ENCODE assay signal across 35 cellular contexts in the genomic region with DNA sequence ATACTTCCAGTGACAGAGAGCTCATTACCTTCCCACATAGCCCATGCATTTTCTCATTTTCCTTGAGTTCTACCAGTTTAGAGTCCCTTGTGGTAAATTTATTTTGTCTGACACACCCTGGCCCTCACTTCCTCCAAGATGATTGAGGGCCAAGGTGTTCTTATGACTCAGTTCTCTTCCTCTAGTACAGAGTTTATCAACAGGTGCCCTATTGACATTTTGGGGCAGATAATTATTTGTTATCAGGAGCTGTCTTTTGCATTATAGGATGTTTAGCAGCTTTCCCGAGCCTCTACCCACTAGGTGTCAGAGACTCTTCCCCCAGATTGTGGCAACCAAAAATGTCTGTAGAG. TPM values are rescaled to one million over a fixed set of nuclear protein-coding genes. Genes with fewer than 3 reads are reported as not detected.
"Had no signal": no experiment of that assay in that cellular context is flagged by ENCODE, and none has a peak within 500 bp of the region (broad histone marks: within the 10 kb centered on the region; RNA-seq: fewer than 3 reads in every experiment).

No MANE protein-coding gene starts in this region.

- H3K27me3 ChIP-seq: ovary, right atrium auricular region, right lobe of liver, stomach, testis, thyroid gland, uterus had no signal

- ATAC-seq: mucosa of descending colon; natural killer cell treated with Interleukin-12 subunit alpha and Interleukin-12 subunit beta and Interleukin-15 and Interleukin-18, amount 100 ng/mL, for 72 hours; right lobe of liver; stimulated activated naive CD8-positive, alpha-beta T cell treated with anti-CD3 and anti-CD28 coated beads, Interleukin-15, Interleukin-2, amounts not matched to agents 100 U/mL and 50 U/mL, for 24 hours had no signal

- H3K9me3 Mint-ChIP-seq: memory B cell; natural killer cell treated with Interleukin-12 subunit alpha and Interleukin-12 subunit beta and Interleukin-15 and Interleukin-18, amount 100 ng/mL, for 72 hours; stimulated activated naive B cell treated with anti-CD40 and anti-IgM and Interleukin-4, amounts not matched to agents 10 μg/mL and 1 μg/mL and 100 μg/mL, for 72 hours had no signal

- DNase-seq: hypothalamus; immature natural killer cell; left ventricle myocardium inferior; mucosa of descending colon; naive thymus-derived CD4-positive, alpha-beta T cell; ovary; right lobe of liver; stimulated activated CD4-positive, alpha-beta T cell treated with anti-CD3 and anti-CD28 coated beads, Interleukin-1b, Interleukin-23, amount 100 ng/mL, for 48 hours; stimulated activated CD4-positive, alpha-beta T cell treated with anti-CD3 and anti-CD28 coated beads, Interleukin-2, amount 100 ng/mL, for 48 hours; stimulated activated CD4-positive, alpha-beta T cell treated with anti-CD3 and anti-CD28 coated beads, Interleukin-4, amount 100 ng/mL, for 4 hours; stimulated activated CD8-positive, alpha-beta memory T cell treated with anti-CD3 and anti-CD28 coated beads, Interleukin-4, amount 100 ng/mL, for 48 hours; stimulated activated naive B cell treated with anti-CD40 and anti-IgM and Interleukin-4, amounts not matched to agents 10 μg/mL and 1 μg/mL and 100 μg/mL, for 72 hours; stimulated activated naive CD8-positive, alpha-beta T cell treated with anti-CD3 and anti-CD28 coated beads, Interleukin-15, Interleukin-2, amounts not matched to agents 100 U/mL and 50 U/mL, for 24 hours; stomach; testis; thyroid gland; transverse colon; uterus had no signal

- H3K4me3 Mint-ChIP-seq: immature natural killer cell; memory B cell; naive thymus-derived CD4-positive, alpha-beta T cell; natural killer cell treated with Interleukin-12 subunit alpha and Interleukin-12 subunit beta and Interleukin-15 and Interleukin-18, amount 100 ng/mL, for 72 hours; stimulated activated naive B cell treated with anti-CD40 and anti-IgM and Interleukin-4, amounts not matched to agents 10 μg/mL and 1 μg/mL and 100 μg/mL, for 72 hours had no signal

- H3K27ac ChIP-seq: left ventricle myocardium inferior, ovary, right atrium auricular region, right lobe of liver, stomach, testis, thyroid gland, transverse colon, uterus had no signal

- FAIRE-seq: islet of Langerhans had no signal

- H3K27ac Mint-ChIP-seq: immature natural killer cell; memory B cell; naive thymus-derived CD4-positive, alpha-beta T cell; natural killer cell treated with Interleukin-12 subunit alpha and Interleukin-12 subunit beta and Interleukin-15 and Interleukin-18, amount 100 ng/mL, for 72 hours; progenitor cell of endocrine pancreas had no signal

- H3K36me3 Mint-ChIP-seq: immature natural killer cell; memory B cell; naive thymus-derived CD4-positive, alpha-beta T cell; natural killer cell treated with Interleukin-12 subunit alpha and Interleukin-12 subunit beta and Interleukin-15 and Interleukin-18, amount 100 ng/mL, for 72 hours; stimulated activated naive B cell treated with anti-CD40 and anti-IgM and Interleukin-4, amounts not matched to agents 10 μg/mL and 1 μg/mL and 100 μg/mL, for 72 hours had no signal

- H3K4me3 ChIP-seq: left ventricle myocardium inferior, lung, mucosa of descending colon, ovary, right atrium auricular region, right lobe of liver, smooth muscle cell, stomach, testis, thyroid gland, transverse colon, uterus had no signal

- H3K4me1 Mint-ChIP-seq: immature natural killer cell had no signal

RNA-seq across cellular contexts. Expression of gene SLC36A3, which starts 7.1 kb away (rescaled TPM):
- total RNA-seq: kidney epithelial cell; left ventricle myocardium inferior; lower leg skin; lung; mesenteric fat pad; mucosa of descending colon; myocyte; naive thymus-derived CD4-positive, alpha-beta T cell; natural killer cell treated with Interleukin-12 subunit alpha and Interleukin-12 subunit beta and Interleukin-15 and Interleukin-18, amount 100 ng/mL, for 72 hours; omental fat pad; ovary; progenitor cell of endocrine pancreas; pulmonary artery endothelial cell; renal cortical epithelial cell; right atrium auricular region; right lobe of liver; skeletal muscle tissue; smooth muscle cell; stomach; thyroid gland; transverse colon; ureter; uterus had no signal
- polyA plus RNA-seq: immature natural killer cell; lung; naive thymus-derived CD4-positive, alpha-beta T cell; neural cell; ovary; smooth muscle cell; stomach had no signal

RNA-seq across cellular contexts. Expression of gene SLC36A2, which starts 50.9 kb away (rescaled TPM):
- total RNA-seq: kidney epithelial cell; lung; mesenteric fat pad; mucosa of descending colon; myocyte; naive thymus-derived CD4-positive, alpha-beta T cell; natural killer cell treated with Interleukin-12 subunit alpha and Interleukin-12 subunit beta and Interleukin-15 and Interleukin-18, amount 100 ng/mL, for 72 hours; ovary; progenitor cell of endocrine pancreas; pulmonary artery endothelial cell; right atrium auricular region; right lobe of liver; smooth muscle cell; stomach; thyroid gland; transverse colon; ureter; uterus had no signal
- polyA plus RNA-seq: immature natural killer cell; lung; naive thymus-derived CD4-positive, alpha-beta T cell; neural cell; ovary; smooth muscle cell; stomach had no signal
